In genomic region chr14:31622060-31622459, GRCh38 we compare ENCODE assay signal across 29 cellular contexts.
"Had no signal": no experiment of that assay in that cellular context is flagged by ENCODE, and none has a peak within 500 bp of the region (broad histone marks: within the 10 kb centered on the region; RNA-seq: fewer than 3 reads in every experiment).

No MANE protein-coding gene starts in this region.

- H3K27ac Mint-ChIP-seq: dendritic cell treated with granulocyte-macrophage colony-stimulating factor and Interleukin-4, amounts not matched to agents 40 ng/mL and 50 ng/mL, for 4 days; effector memory CD8-positive, alpha-beta T cell; endodermal cell had no signal

- H3K4me1 Mint-ChIP-seq: endodermal cell had no signal

- DNase-seq: colonic mucosa; cortex of kidney; dermis blood vessel endothelial cell; dorsolateral prefrontal cortex; effector CD4-positive, alpha-beta T cell; effector CD8-positive, alpha-beta T cell; effector memory CD4-positive, alpha-beta T cell; effector memory CD8-positive, alpha-beta T cell; endodermal cell; erythroblast; esophagus squamous epithelium; foreskin fibroblast; foreskin keratinocyte; foreskin melanocyte; gastrocnemius medialis; glutamatergic neuron; head of caudate nucleus; heart left ventricle; heart right ventricle had no signal

- H3K27me3 ChIP-seq: colonic mucosa, dorsolateral prefrontal cortex, esophagus muscularis mucosa, esophagus squamous epithelium, foreskin keratinocyte, gastrocnemius medialis, gastroesophageal sphincter, heart left ventricle, heart right ventricle had no signal

- H3K4me1 ChIP-seq: colonic mucosa, esophagus muscularis mucosa, esophagus squamous epithelium, foreskin keratinocyte, gastrocnemius medialis, gastroesophageal sphincter, heart left ventricle, heart right ventricle had no signal

- FAIRE-seq: colon, endometrium, endothelial cell of umbilical vein, frontal cortex had no signal

- H3K9me3 ChIP-seq: colonic mucosa, gastrocnemius medialis had no signal

- H3K4me3 ChIP-seq: colonic mucosa, coronary artery, dorsolateral prefrontal cortex, esophagus muscularis mucosa, esophagus squamous epithelium, gastrocnemius medialis, gastroesophageal sphincter, heart left ventricle, heart right ventricle had no signal

- ATAC-seq: effector memory CD8-positive, alpha-beta T cell; esophagus mucosa; foreskin keratinocyte; gastrocnemius medialis; gastroesophageal sphincter; heart left ventricle; heart right ventricle had no signal

- H3K27ac ChIP-seq: colonic mucosa, coronary artery, dorsolateral prefrontal cortex, epithelial cell of prostate, esophagus muscularis mucosa, esophagus squamous epithelium, foreskin keratinocyte, gastrocnemius medialis, gastroesophageal sphincter, heart left ventricle, heart right ventricle had no signal

- H3K4me3 Mint-ChIP-seq: dendritic cell treated with granulocyte-macrophage colony-stimulating factor and Interleukin-4, amounts not matched to agents 40 ng/mL and 50 ng/mL, for 4 days; effector memory CD8-positive, alpha-beta T cell; endodermal cell had no signal

- H3K36me3 ChIP-seq: colonic mucosa had no signal

- H3K27me3 Mint-ChIP-seq: dendritic cell treated with granulocyte-macrophage colony-stimulating factor and Interleukin-4, amounts not matched to agents 40 ng/mL and 50 ng/mL, for 4 days; effector memory CD8-positive, alpha-beta T cell had no signal
